Comparison of ENCODE assay signal across 15 cellular contexts in genomic region chr10:282294-283139, GRCh38.
A peak's percentile ranks its signal among the peaks of the same experiment; 100 is the strongest.
DNase-seq lines count a peak whose midpoint lies in the region; ATAC-seq and TF ChIP-seq lines count a peak whose summit lies in the region.
"Had no signal": no experiment of that assay in that cellular context is flagged by ENCODE, and none has a peak within 500 bp of the region (broad histone marks: within the 10 kb centered on the region; RNA-seq: fewer than 3 reads in every experiment).

No MANE protein-coding gene starts in this region.

- H3K4me1 Mint-ChIP-seq in osteocyte (ENCODE audit: unreplicated experiment), result peaks cover 14% of the 10 kb centered on the region
- H3K4me1 Mint-ChIP-seq: endodermal cell, mesothelial cell of epicardium had no signal

- peak overlapping the region; percentile 70 for H3K4me2 ChIP-seq in OCI-LY3 (ENCODE audit: low read length)

- H3K79me2 ChIP-seq in OCI-LY3 (ENCODE audit: low read length), result no peaks in the 10 kb centered on the region

- H4K20me1 ChIP-seq in OCI-LY3 (ENCODE audit: insufficient read depth, low read length), result no peaks in the 10 kb centered on the region

- no peak overlapping the region for H2AFZ ChIP-seq in OCI-LY3 (ENCODE audit: low read depth, low read length)

- no peak overlapping the region for H3K27ac Mint-ChIP-seq in osteocyte (ENCODE audit: unreplicated experiment)
- H3K27ac Mint-ChIP-seq: CD4-positive, alpha-beta T cell; endodermal cell; mesothelial cell of epicardium; T-cell had no signal

- H3K4me3 ChIP-seq in OCI-LY3 (ENCODE audit: low read length) (no peak overlapping the region), fibroblast of the aortic adventitia (ENCODE audit: low read depth, low read length) (no peak overlapping the region)
- H3K4me3 ChIP-seq: adrenal gland had no signal

- no peak overlapping the region for H3K4me3 Mint-ChIP-seq in osteocyte (ENCODE audit: unreplicated experiment)
- H3K4me3 Mint-ChIP-seq: CD4-positive, alpha-beta T cell; endodermal cell; mesothelial cell of epicardium; T-cell had no signal

- peaks cover 29% of the 10 kb centered on the region for H3K4me1 ChIP-seq in OCI-LY3 (ENCODE audit: low read length)
- H3K4me1 ChIP-seq: adrenal gland had no signal

- intact Hi-C loops in left ventricle myocardium superior (cut with micrococcal nuclease) (no loop called here), posterior vena cava (cut with DNase I) (loop anchor here in 1 of 2 donors (5.0 kb wide), 1 partner anchor 70 kb away; no protein-coding TSS in a partner anchor)

- DNase-seq in AML-193 (lab: John Stamatoyannopoulos, UW), result peak; percentile 53 to 65
- DNase-seq in fibroblast of the aortic adventitia (ENCODE audit: low read depth), result peak; percentile 29
- no peak for DNase-seq in EL
- DNase-seq in osteocyte (ENCODE audit: extremely low spot score, unreplicated experiment), result no peak
- no peak for DNase-seq in left ventricle myocardium superior
- no peak for DNase-seq in posterior vena cava (ENCODE audit: low spot score)
- DNase-seq: adrenal gland; CD4-positive, alpha-beta T cell; endodermal cell; NCI-H1105 treated with DMSO at 0.1 percent for 48 hours; NCI-H82; T-cell had no signal

- no peaks in the 10 kb centered on the region for H3K36me3 ChIP-seq in OCI-LY3 (replicated peaks; ENCODE audit: low read depth, low read length)

- H3K27me3 ChIP-seq in OCI-LY3 (ENCODE audit: low read depth, low read length), result no peaks in the 10 kb centered on the region
- H3K27me3 ChIP-seq: adrenal gland had no signal

- H3K27ac ChIP-seq in OCI-LY3 (ENCODE audit: low read length), result no peak overlapping the region
- H3K27ac ChIP-seq: adrenal gland had no signal

- no peak overlapping the region for H3K9ac ChIP-seq in OCI-LY3 (ENCODE audit: low read length)

- H3K27me3 Mint-ChIP-seq in osteocyte (ENCODE audit: unreplicated experiment), result no peaks in the 10 kb centered on the region
- H3K27me3 Mint-ChIP-seq: CD4-positive, alpha-beta T cell; T-cell had no signal

- TF ChIP-seq CTCF in OCI-LY3 (IDR thresholded peaks at IDR 0.05; ENCODE audit: low read depth, low read length), result no peak
- no peak for TF ChIP-seq CTCF in fibroblast of the aortic adventitia (IDR thresholded peaks at IDR 0.05; ENCODE audit: insufficient read depth, low read length)
- no peak for TF ChIP-seq CTCF in osteocyte (IDR thresholded peaks at IDR 0.05)

- ATAC-seq in GM21576 (IDR thresholded peaks at IDR 0.05; ENCODE audit: unreplicated experiment), result peak; percentile 51
- no peak for ATAC-seq in left ventricle myocardium superior
- ATAC-seq: T-cell had no signal

- no peaks in the 10 kb centered on the region for H3K9me3 ChIP-seq in OCI-LY3 (ENCODE audit: insufficient read depth, low read length)
- H3K9me3 ChIP-seq: adrenal gland had no signal

- H3K9me3 Mint-ChIP-seq in osteocyte (ENCODE audit: unreplicated experiment), result no peaks in the 10 kb centered on the region
- H3K9me3 Mint-ChIP-seq: CD4-positive, alpha-beta T cell; endodermal cell; mesothelial cell of epicardium; T-cell had no signal

- peaks cover 51% of the 10 kb centered on the region for H3K36me3 Mint-ChIP-seq in osteocyte (ENCODE audit: unreplicated experiment)

Comparison
In these comparisons a context has a peak if more than half of its experiments do, and no peak if none do; other contexts are left out.
1. DNase-seq: peak in AML-193 (2 of 2) and fibroblast of the aortic adventitia (single experiment); none in EL (single experiment), osteocyte (single experiment), left ventricle myocardium superior (single experiment) and posterior vena cava (single experiment).